ENCODE assay signal across 26 cellular contexts in genomic region chr21:18178509-18178908, GRCh38.
DNase-seq lines count a peak whose midpoint lies in the region; ATAC-seq, FAIRE-seq and TF ChIP-seq lines count a peak whose summit lies in the region.
"Had no signal": no experiment of that assay in that cellular context is flagged by ENCODE, and none has a peak within 500 bp of the region (broad histone marks: within the 10 kb centered on the region; RNA-seq: fewer than 3 reads in every experiment).

No MANE protein-coding gene starts in this region.

- no peaks in the 10 kb centered on the region for H3K27me3 ChIP-seq in A673 (replicated peaks; ENCODE audit: insufficient read depth, low read depth, low read length, poor library complexity)
- no peaks in the 10 kb centered on the region for H3K27me3 ChIP-seq in KMS-11 (ENCODE audit: insufficient read depth, low read depth)
- H3K27me3 ChIP-seq in H1 (replicated peaks in 1 of 4; ENCODE audit: control insufficient read depth in 3 of 4, extremely low read depth in 1 of 4, insufficient read depth in 3 of 4, low read length in 3 of 4): no peaks in the 10 kb centered on the region
- no peaks in the 10 kb centered on the region for H3K27me3 ChIP-seq in foreskin keratinocyte
- H3K27me3 ChIP-seq in lower lobe of right lung (ENCODE audit: low read depth): no peaks in the 10 kb centered on the region
- H3K27me3 ChIP-seq: BE2C; BLaER1 treated with 17β-estradiol and CSF1 and Interleukin-3, amounts not matched to agents 10 nM and 100 nM had no signal

- H3K56ac ChIP-seq in H1 (replicated peaks; ENCODE audit: insufficient read length, low read depth, low read length): no peak overlapping the region

- H3K23ac ChIP-seq in H1 (ENCODE audit: insufficient read length): no peak overlapping the region

- intact Hi-C loops in A673 (cut with micrococcal nuclease; ENCODE audit: unreplicated experiment) (no loop called here), lower lobe of right lung (cut with DNase I) (no loop called here)

- no peaks in the 10 kb centered on the region for H3K4me1 ChIP-seq in A673 (ENCODE audit: insufficient read depth, low read length, poor library complexity, severe bottlenecking)
- peaks cover 32% of the 10 kb centered on the region for H3K4me1 ChIP-seq in KMS-11 (ENCODE audit: low read depth, poor library complexity, severe bottlenecking)
- no peaks in the 10 kb centered on the region for H3K4me1 ChIP-seq in H1 (replicated peaks in 1 of 4; ENCODE audit: control insufficient read depth in 3 of 4, insufficient read depth in 4 of 4, low read length in 3 of 4)
- H3K4me1 ChIP-seq in foreskin keratinocyte: peaks cover 6% of the 10 kb centered on the region
- H3K4me1 ChIP-seq in lower lobe of right lung: no peaks in the 10 kb centered on the region
- H3K4me1 ChIP-seq: BE2C had no signal

- H2BK15ac ChIP-seq in H1 (ENCODE audit: low read length): no peak overlapping the region

- no peak overlapping the region for H4K8ac ChIP-seq in H1 (ENCODE audit: extremely low read depth, insufficient read depth, low read length)

- H2BK12ac ChIP-seq in H1 (ENCODE audit: low read depth, low read length): no peak overlapping the region

- no peak overlapping the region for H2BK20ac ChIP-seq in H1 (ENCODE audit: low read length)

- H3K79me2 ChIP-seq in KMS-11 (ENCODE audit: insufficient read depth, low read depth) (no peaks in the 10 kb centered on the region), H1 (ENCODE audit: control insufficient read depth in 1 of 2, insufficient read depth in 2 of 2, low read length in 2 of 2) (no peaks in the 10 kb centered on the region)

- TF ChIP-seq RAD21 in H1 (IDR thresholded peaks at IDR 0.05 in 1 of 2, conservative IDR thresholded peaks at IDR 0.05 in 1 of 2; ENCODE audit: low read depth in 2 of 2, low read length in 2 of 2): no peak

- no peaks in the 10 kb centered on the region for H3K36me3 ChIP-seq in A673 (ENCODE audit: insufficient read depth, low read length, poor library complexity, severe bottlenecking)
- no peaks in the 10 kb centered on the region for H3K36me3 ChIP-seq in KMS-11 (ENCODE audit: insufficient read depth)
- H3K36me3 ChIP-seq in H1 (ENCODE audit: control insufficient read depth in 2 of 4, insufficient read depth in 4 of 4, low read length in 3 of 4): no peaks in the 10 kb centered on the region
- H3K36me3 ChIP-seq in lower lobe of right lung: no peaks in the 10 kb centered on the region
- H3K36me3 ChIP-seq: BE2C; BLaER1 treated with 17β-estradiol and CSF1 and Interleukin-3, amounts not matched to agents 10 nM and 100 nM; HAP-1 had no signal

- no peak overlapping the region for H3K4me3 ChIP-seq in A673 (ENCODE audit: low read depth, low read length, poor library complexity, severe bottlenecking)
- no peak overlapping the region for H3K4me3 ChIP-seq in KMS-11 (IDR thresholded peaks at IDR 0.05; ENCODE audit: insufficient read depth, low read depth, low read length)
- H3K4me3 ChIP-seq in H1 (ENCODE audit: extremely low read depth in 1 of 4, insufficient read depth in 2 of 4, low read depth in 3 of 4, low read length in 4 of 4): no peak overlapping the region
- no peak overlapping the region for H3K4me3 ChIP-seq in lower lobe of right lung
- H3K4me3 ChIP-seq: BLaER1 treated with 17β-estradiol and CSF1 and Interleukin-3, amounts not matched to agents 10 nM and 100 nM; GM23338; HAP-1 had no signal

- H4K5ac ChIP-seq in H1 (ENCODE audit: insufficient read length, low read depth, low read length): no peak overlapping the region

- no peaks in the 10 kb centered on the region for H3K23me2 ChIP-seq in H1 (ENCODE audit: low read depth, low read length)

- H3K9me3 ChIP-seq in A673 (ENCODE audit: low read depth, low read length, poor library complexity, severe bottlenecking) (peaks cover 6% of the 10 kb centered on the region), H1 (ENCODE audit: insufficient read depth in 2 of 2, low read depth in 1 of 2, low read length in 1 of 2) (no peaks in the 10 kb centered on the region), lower lobe of right lung (no peaks in the 10 kb centered on the region)
- H3K9me3 ChIP-seq: BE2C; BLaER1 treated with 17β-estradiol and CSF1 and Interleukin-3, amounts not matched to agents 10 nM and 100 nM; HAP-1 had no signal

- H4K20me1 ChIP-seq in KMS-11 (ENCODE audit: insufficient read depth) (no peaks in the 10 kb centered on the region), H1 (replicated peaks in 1 of 2; ENCODE audit: control insufficient read depth in 1 of 2, insufficient read depth in 2 of 2, low read length in 2 of 2) (no peaks in the 10 kb centered on the region)
- H4K20me1 ChIP-seq: BLaER1 treated with 17β-estradiol and CSF1 and Interleukin-3, amounts not matched to agents 10 nM and 100 nM had no signal

- no peak overlapping the region for H2BK120ac ChIP-seq in H1 (replicated peaks; ENCODE audit: low read depth, low read length)

- no peak for TF ChIP-seq CTCF in A673 (conservative IDR thresholded peaks at IDR 0.05; ENCODE audit: low read depth, low read length)
- no peak for TF ChIP-seq CTCF in KMS-11 (conservative IDR thresholded peaks at IDR 0.05; ENCODE audit: low read depth, low read length)
- no peak for TF ChIP-seq CTCF in H1 (IDR thresholded peaks at IDR 0.05; ENCODE audit: control extremely low read depth in 1 of 3, insufficient read depth in 1 of 3, low read depth in 1 of 3, low read length in 3 of 3)
- TF ChIP-seq CTCF in foreskin keratinocyte (conservative IDR thresholded peaks at IDR 0.05): no peak
- no peak for TF ChIP-seq CTCF in lower lobe of right lung (IDR thresholded peaks at IDR 0.05)

- ATAC-seq in foreskin keratinocyte (peak; percentile 54), lower lobe of right lung (no peak), GM19328 (IDR thresholded peaks at IDR 0.05; ENCODE audit: unreplicated experiment) (no peak), HG02840 (IDR thresholded peaks at IDR 0.05; ENCODE audit: low FRiP score, unreplicated experiment) (no peak), HG03039 (IDR thresholded peaks at IDR 0.05; ENCODE audit: unreplicated experiment) (no peak)
- ATAC-seq: GM23338 had no signal

- H2AK5ac ChIP-seq in H1 (ENCODE audit: low read depth, low read length): no peak overlapping the region

- no peak overlapping the region for H3K4ac ChIP-seq in H1 (replicated peaks; ENCODE audit: insufficient read length, low read depth, low read length)

- DNase-seq in A673 (ENCODE audit: low spot score) (peak; percentile 15), H1 (ENCODE audit: low read depth in 1 of 2, low spot score in 2 of 2) (no peak), foreskin keratinocyte (no peak), lower lobe of right lung (no peak)
- DNase-seq: ACHN; AML-193; BE2C; Calu3; CD4-positive, alpha-beta T cell; COR-L47; DMS53; DMS79 treated with DMSO at 0.1 percent for 48 hours; GF-D8; HFFc6 had no signal

- H3K79me1 ChIP-seq in H1 (ENCODE audit: low read depth, low read length): no peaks in the 10 kb centered on the region

- no peak overlapping the region for H3K14ac ChIP-seq in H1 (ENCODE audit: insufficient read length)

- no peak overlapping the region for H3K27ac ChIP-seq in A673 (ENCODE audit: low read depth, low read length, poor library complexity, severe bottlenecking)
- H3K27ac ChIP-seq in KMS-11: peak overlapping the region; percentile 61
- no peak overlapping the region for H3K27ac ChIP-seq in H1 (ENCODE audit: low read depth, low read length)
- no peak overlapping the region for H3K27ac ChIP-seq in foreskin keratinocyte
- no peak overlapping the region for H3K27ac ChIP-seq in lower lobe of right lung
- H3K27ac ChIP-seq: 22Rv1; BLaER1 treated with 17β-estradiol and CSF1 and Interleukin-3, amounts not matched to agents 10 nM and 100 nM had no signal

- POLR2A ChIA-PET in A673 (lab: Charles Lee; ENCODE audit: low non-redundant PET) (no interaction called here), H1 (lab: Charles Lee; ENCODE audit: partially characterized antibody) (no interaction called here)

- peak; percentile 7 for FAIRE-seq in H1 (lab: Jason Lieb, UNC)
- FAIRE-seq: A204.1, GM12891, GM18507, H54 had no signal

- peak overlapping the region; percentile 47 for H2AFZ ChIP-seq in KMS-11 (ENCODE audit: low read depth)
- no peak overlapping the region for H2AFZ ChIP-seq in H1 (ENCODE audit: low read length)
- H2AFZ ChIP-seq: GM23338 had no signal

- no peak overlapping the region for H3K9ac ChIP-seq in KMS-11
- H3K9ac ChIP-seq in H1 (replicated peaks in 1 of 4; ENCODE audit: extremely low read depth in 1 of 4, low read depth in 3 of 4, low read length in 3 of 4): no peak overlapping the region
- H3K9ac ChIP-seq: BLaER1 treated with 17β-estradiol and CSF1 and Interleukin-3, amounts not matched to agents 10 nM and 100 nM had no signal

- no peak overlapping the region for H2BK5ac ChIP-seq in H1 (ENCODE audit: low read depth, low read length)

- CTCF ChIA-PET in A673 (lab: Charles Lee): no interaction called here
- CTCF ChIA-PET in H1 (lab: Charles Lee; ENCODE audit: partially characterized antibody): interaction anchor here (0.7 kb wide), 1 partner anchor 25 kb away, joined by 3 read pairs; no protein-coding TSS in a partner anchor

- H3K4me2 ChIP-seq in KMS-11: peak overlapping the region; percentile 38
- no peak overlapping the region for H3K4me2 ChIP-seq in H1 (ENCODE audit: insufficient read depth in 1 of 2, low read depth in 2 of 2, low read length in 2 of 2)
- H3K4me2 ChIP-seq: GM23338 had no signal

- no peak overlapping the region for H3K18ac ChIP-seq in H1 (ENCODE audit: extremely low read depth, low read length)

- no peak for TF ChIP-seq EP300 in H1 (IDR thresholded peaks at IDR 0.05; ENCODE audit: borderline replicate concordance in 1 of 2, low read depth in 2 of 2, low read length in 2 of 2)

- no peak overlapping the region for H4K91ac ChIP-seq in H1 (replicated peaks; ENCODE audit: insufficient read length, low read length)

- no TSS peak for BruUV-seq in A673 (replicated peaks; lab: Mats Ljungman, UMichigan)

- no peak for TF ChIP-seq POLR2A in H1 (IDR thresholded peaks at IDR 0.05; ENCODE audit: control extremely low read depth in 1 of 2, low read depth in 2 of 2, low read length in 2 of 2)

TF ChIP-seq in H1, 55 proteins besides CTCF, POLR2A, EP300 and RAD21:
- TF ChIP-seq ASH2L (IDR thresholded peaks at IDR 0.05; ENCODE audit: low read length) (no peak), CTBP2 (IDR thresholded peaks at IDR 0.05; ENCODE audit: borderline replicate concordance, insufficient read depth, insufficient read length, low read length) (no peak)
TF ChIP-seq in H1: peak in this region for 0.
